8 cellular contexts compared by ENCODE assay signal in the genomic region with DNA sequence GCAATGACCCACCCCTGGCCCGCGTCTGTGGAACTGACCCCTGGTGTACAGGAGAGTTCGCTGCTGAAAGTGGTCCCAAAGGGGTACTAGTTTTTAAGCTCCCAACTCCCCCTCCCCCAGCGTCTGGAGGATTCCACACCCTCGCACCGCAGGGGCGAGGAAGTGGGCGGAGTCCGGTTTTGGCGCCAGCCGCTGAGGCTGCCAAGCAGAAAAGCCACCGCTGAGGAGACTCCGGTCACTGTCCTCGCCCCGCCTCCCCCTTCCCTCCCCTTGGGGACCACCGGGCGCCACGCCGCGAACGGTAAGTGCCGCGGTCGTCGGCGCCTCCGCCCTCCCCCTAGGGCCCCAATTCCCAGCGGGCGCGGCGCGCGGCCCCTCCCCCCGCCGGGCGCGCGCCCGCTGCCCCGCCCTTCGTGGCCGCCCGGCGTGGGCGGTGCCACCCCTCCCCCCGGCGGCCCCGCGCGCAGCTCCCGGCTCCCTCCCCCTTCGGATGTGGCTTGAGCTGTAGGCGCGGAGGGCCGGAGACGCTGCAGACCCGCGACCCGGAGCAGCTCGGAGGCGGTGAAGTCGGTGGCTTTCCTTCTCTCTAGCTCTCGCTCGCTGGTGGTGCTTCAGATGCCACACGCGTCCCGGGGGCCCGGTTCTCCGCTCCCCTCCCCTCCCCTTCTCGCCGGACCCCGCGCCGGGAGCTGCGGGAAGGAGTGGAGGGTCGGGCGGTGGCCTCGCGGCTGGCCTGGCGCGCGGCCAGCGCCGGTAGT. TPM values are rescaled to one million over a fixed set of nuclear protein-coding genes. Genes with fewer than 3 reads are reported as not detected.
DNase-seq lines count a peak whose midpoint lies in the region; ATAC-seq, FAIRE-seq and TF ChIP-seq lines count a peak whose summit lies in the region.

A gene (plus strand): TSS at position 485 of the 758 bp plus-strand sequence. CDS start 1,254 bp downstream, outside the sequence.

- peaks cover 66% of the 10 kb centered on the region for H4K20me1 ChIP-seq in KMS-11 (ENCODE audit: insufficient read depth)

- H3K36me3 ChIP-seq in KMS-11 (ENCODE audit: insufficient read depth) (peaks cover 38% of the 10 kb centered on the region; the same call in 1 of the 2 replicates), esophagus squamous epithelium (peaks cover 0 to 26% (median 8%) of the 10 kb centered on the region in 3 donors)

- peak within 1 kb of the TSS; percentile 88 for H3K4me2 ChIP-seq in KMS-11

- no peaks in the 10 kb centered on the region for H3K9me3 ChIP-seq in esophagus squamous epithelium

- intact Hi-C loops in esophagus squamous epithelium (cut with DNase I) = no loop called here

- H3K4me3 ChIP-seq in KMS-11 (IDR thresholded peaks at IDR 0.05; ENCODE audit: insufficient read depth, low read depth, low read length) (peak within 1 kb of the TSS; percentile 41), esophagus squamous epithelium (peak within 1 kb of the TSS; percentile 77 to 100 (median 94))

- peak; percentile 93 for DNase-seq in DMS79 treated with DMSO at 0.1 percent for 48 hours (lab: John Stamatoyannopoulos, UW)
- peak; percentile 91 for DNase-seq in RCC 7860 (ENCODE audit: low spot score)
- DNase-seq in activated T-cell treated with anti-CD3 and anti-CD28 coated beads, Interleukin-2, amount 50 U/mL, for 48 hours = peak; percentile 94 to 95
- peak; percentile 91 for DNase-seq in esophagus squamous epithelium (lab: John Stamatoyannopoulos, UW)
- DNase-seq in myocyte (ENCODE audit: low read depth) = peak; percentile 92
- peak; percentile 88 to 92 for DNase-seq in stimulated activated CD8-positive, alpha-beta memory T cell treated with anti-CD3 and anti-CD28 coated beads, Interleukin-7, amount 100 ng/mL, for 48 hours (ENCODE audit: extremely low read depth in 1 of 2, low read depth in 1 of 2)

- ATAC-seq in GM21737 (IDR thresholded peaks at IDR 0.05; ENCODE audit: unreplicated experiment) = peak; percentile 45

- H3K9ac ChIP-seq in KMS-11 = peak within 1 kb of the TSS; percentile 98

- H3K4me1 ChIP-seq in KMS-11 (ENCODE audit: low read depth, poor library complexity, severe bottlenecking) (peaks cover 42% of the 10 kb centered on the region), esophagus squamous epithelium (peaks cover 13 to 60% (median 34%) of the 10 kb centered on the region in 3 donors)

- H3K79me2 ChIP-seq in KMS-11 (ENCODE audit: insufficient read depth, low read depth) = peaks cover 89% of the 10 kb centered on the region

- TF ChIP-seq POLR2A in esophagus squamous epithelium (IDR thresholded peaks at IDR 0.05) = peak in 3 of 4 donors; percentile 25 to 90 (median 69)

- no peak for FAIRE-seq in RCC 7860 (lab: Jason Lieb, UNC)

- no peak for TF ChIP-seq CTCF in KMS-11 (conservative IDR thresholded peaks at IDR 0.05; ENCODE audit: low read depth, low read length)
- TF ChIP-seq CTCF in esophagus squamous epithelium (IDR thresholded peaks at IDR 0.05) = peak in 1 of 6 experiments; percentile 4

- H3K27me3 ChIP-seq in KMS-11 (ENCODE audit: insufficient read depth, low read depth) = no peaks in the 10 kb centered on the region
- H3K27me3 ChIP-seq in esophagus squamous epithelium = no peaks in the 10 kb centered on the region

- peak within 1 kb of the TSS; percentile 94 for H3K27ac ChIP-seq in KMS-11
- peak within 1 kb of the TSS; percentile 99 to 100 (median 100) for H3K27ac ChIP-seq in esophagus squamous epithelium

- 4% methylated on average over 3 of the region's 84 CpGs; no CpG with 5 or more reads in 1 of the 2 donors for WGBS in esophagus squamous epithelium, 2 donors

- H2AFZ ChIP-seq in KMS-11 (ENCODE audit: low read depth) = peak within 1 kb of the TSS; percentile 53

RNA-seq across cellular contexts. Expression of the gene that starts here (rescaled TPM):
- total RNA-seq in esophagus squamous epithelium = 10 to 100 TPM; 24.6 to 85.3 (median 74.2) TPM
- total RNA-seq in myocyte = 208 and 239 TPM in 2 replicates
- 93.9 TPM for polyA plus RNA-seq in myocyte (2012)

Comparison
In these comparisons a context has a peak if more than half of its experiments do, and no peak if none do; other contexts are left out.
1. Peak in every context shown above with its lines: DNase-seq, ATAC-seq, H3K4me3 ChIP-seq and H3K27ac ChIP-seq.